11 cellular contexts compared by ENCODE assay signal in genomic region chr5:157463621-157464407, GRCh38. TPM values are rescaled to one million over a fixed set of nuclear protein-coding genes. Genes with fewer than 3 reads are reported as not detected.
A peak's percentile ranks its signal among the peaks of the same experiment; 100 is the strongest.
DNase-seq lines count a peak whose midpoint lies in the region; ATAC-seq and TF ChIP-seq lines count a peak whose summit lies in the region.
"Had no signal": no experiment of that assay in that cellular context is flagged by ENCODE, and none has a peak within 500 bp of the region (broad histone marks: within the 10 kb centered on the region; RNA-seq: fewer than 3 reads in every experiment).

No MANE protein-coding gene starts in this region.

- peak overlapping the region in 4 of 5 donors; percentile 6 to 60 (median 49) for H3K27ac ChIP-seq in stomach

- no peak for DNase-seq in activated CD8-positive, alpha-beta memory T cell treated with anti-CD3 and anti-CD28 coated beads, Interleukin-2, amount 10 ng/mL, durations not matched to agents 7 days and 5 days
- no peak for DNase-seq in activated CD8-positive, alpha-beta memory T cell treated with anti-CD3 and anti-CD28 coated beads, Interleukin-2, amount 50 U/mL, for 4 hours
- peak; percentile 67 for DNase-seq in NOMO-1 treated with dmso at 0.1 percent for 144 hours (lab: John Stamatoyannopoulos, UW; ENCODE audit: unreplicated experiment)
- peak; percentile 38 for DNase-seq in fibroblast of gingiva (ENCODE audit: low read depth)
- no peak for DNase-seq in stomach
- no peak for DNase-seq in GM19238 (ENCODE audit: insufficient read length, low spot score)
- DNase-seq in Kasumi-1 (lab: John Stamatoyannopoulos, UW): no peak

- no peak for TF ChIP-seq POLR2A in stomach (IDR thresholded peaks at IDR 0.05)

- H3K4me3 ChIP-seq in stomach: no peak overlapping the region
- H3K4me3 ChIP-seq: Peyer's patch had no signal

- H3K4me1 Mint-ChIP-seq in activated CD8-positive, alpha-beta memory T cell treated with anti-CD3 and anti-CD28 coated beads, Interleukin-2, amount 10 ng/mL, durations not matched to agents 7 days and 5 days: peaks cover 32% of the 10 kb centered on the region

- TF ChIP-seq EP300 in stomach (IDR thresholded peaks at IDR 0.05): no peak

- WGBS in stomach, 5 donors: 62 to 75% (median 63%) methylated on average over 7 of the region's 7 CpGs

- peaks cover 27% of the 10 kb centered on the region for H3K27me3 Mint-ChIP-seq in activated CD8-positive, alpha-beta memory T cell treated with anti-CD3 and anti-CD28 coated beads, Interleukin-2, amount 10 ng/mL, durations not matched to agents 7 days and 5 days

- H3K4me1 ChIP-seq in stomach: peaks cover 7 to 30% (median 19%) of the 10 kb centered on the region in 4 donors

- peak; percentile 3 for ATAC-seq in activated CD8-positive, alpha-beta memory T cell treated with anti-CD3 and anti-CD28 coated beads, Interleukin-2, amount 10 ng/mL, durations not matched to agents 7 days and 5 days
- no peak for ATAC-seq in HG03354 (IDR thresholded peaks at IDR 0.05; ENCODE audit: poor library complexity, severe bottlenecking, unreplicated experiment)

- H3K27me3 ChIP-seq in stomach: peaks cover 0 to 28% (median 15%) of the 10 kb centered on the region in 3 donors

- H3K36me3 ChIP-seq in stomach: peaks cover 0 to 8% (median 1%) of the 10 kb centered on the region in 4 donors
- H3K36me3 ChIP-seq: Peyer's patch had no signal

- no peaks in the 10 kb centered on the region for H3K9me3 Mint-ChIP-seq in activated CD8-positive, alpha-beta memory T cell treated with anti-CD3 and anti-CD28 coated beads, Interleukin-2, amount 10 ng/mL, durations not matched to agents 7 days and 5 days (ENCODE audit: low read depth)
- H3K9me3 Mint-ChIP-seq: dendritic cell treated with granulocyte-macrophage colony-stimulating factor and Interleukin-4, amounts not matched to agents 40 ng/mL and 50 ng/mL, for 4 days had no signal

- H3K4me3 Mint-ChIP-seq in activated CD8-positive, alpha-beta memory T cell treated with anti-CD3 and anti-CD28 coated beads, Interleukin-2, amount 10 ng/mL, durations not matched to agents 7 days and 5 days: peak overlapping the region; percentile 0
- H3K4me3 Mint-ChIP-seq: dendritic cell treated with granulocyte-macrophage colony-stimulating factor and Interleukin-4, amounts not matched to agents 40 ng/mL and 50 ng/mL, for 4 days had no signal

- peak overlapping the region; percentile 25 for H3K27ac Mint-ChIP-seq in activated CD8-positive, alpha-beta memory T cell treated with anti-CD3 and anti-CD28 coated beads, Interleukin-2, amount 10 ng/mL, durations not matched to agents 7 days and 5 days
- H3K27ac Mint-ChIP-seq: dendritic cell treated with granulocyte-macrophage colony-stimulating factor and Interleukin-4, amounts not matched to agents 40 ng/mL and 50 ng/mL, for 4 days had no signal

- no peaks in the 10 kb centered on the region for H3K9me3 ChIP-seq in stomach
- H3K9me3 ChIP-seq: Peyer's patch had no signal

- intact Hi-C loops in stomach (cut with DNase I; ENCODE audit: low total_unique reads): no loop called here

- TF ChIP-seq CTCF in stomach (IDR thresholded peaks at IDR 0.05): no peak

- CTCF ChIA-PET in activated CD8-positive, alpha-beta memory T cell treated with anti-CD3 and anti-CD28 coated beads, Interleukin-2, amount 10 ng/mL, durations not matched to agents 7 days and 5 days (lab: Charles Lee): interaction anchor here (0.8 to 3.9 kb wide), 5 partner anchors 8 to 280 kb away, joined by 3 to 10 read pairs (median 3); partner anchors contain the start of gene LSM11

- H3K36me3 Mint-ChIP-seq in activated CD8-positive, alpha-beta memory T cell treated with anti-CD3 and anti-CD28 coated beads, Interleukin-2, amount 10 ng/mL, durations not matched to agents 7 days and 5 days: peaks cover 3% of the 10 kb centered on the region

RNA-seq across cellular contexts. Expression of gene NIPAL4, which starts 3.8 kb away (rescaled TPM):
- under 1 TPM in 1 of 2 experiments, not detected in 1; 0.37 TPM for total RNA-seq in activated CD8-positive, alpha-beta memory T cell treated with anti-CD3 and anti-CD28 coated beads, Interleukin-2, amount 10 ng/mL, durations not matched to agents 7 days and 5 days
- total RNA-seq in stomach: 1 to 10 TPM in 3 of 5 donors, under 1 TPM in 1, not detected in 1; 0.58 to 8.3 (median 4.6) TPM
- 1 to 10 TPM in 2 of 3 donors, under 1 TPM in 1; 0.19 to 4.0 (median 1.2) TPM for polyA plus RNA-seq in stomach
- total RNA-seq: Peyer's patch had no signal
- polyA plus RNA-seq: neural cell had no signal

Comparison
In these comparisons a context has a peak if more than half of its experiments do, and no peak if none do; other contexts are left out.
1. DNase-seq: peak in NOMO-1 treated with dmso at 0.1 percent for 144 hours (single experiment) and fibroblast of gingiva (single experiment); none in activated CD8-positive, alpha-beta memory T cell treated with anti-CD3 and anti-CD28 coated beads, Interleukin-2, amount 10 ng/mL, durations not matched to agents 7 days and 5 days (single experiment), activated CD8-positive, alpha-beta memory T cell treated with anti-CD3 and anti-CD28 coated beads, Interleukin-2, amount 50 U/mL, for 4 hours (single experiment), stomach (single experiment), GM19238 (single experiment) and Kasumi-1 (0 of 2).